In the genomic region with DNA sequence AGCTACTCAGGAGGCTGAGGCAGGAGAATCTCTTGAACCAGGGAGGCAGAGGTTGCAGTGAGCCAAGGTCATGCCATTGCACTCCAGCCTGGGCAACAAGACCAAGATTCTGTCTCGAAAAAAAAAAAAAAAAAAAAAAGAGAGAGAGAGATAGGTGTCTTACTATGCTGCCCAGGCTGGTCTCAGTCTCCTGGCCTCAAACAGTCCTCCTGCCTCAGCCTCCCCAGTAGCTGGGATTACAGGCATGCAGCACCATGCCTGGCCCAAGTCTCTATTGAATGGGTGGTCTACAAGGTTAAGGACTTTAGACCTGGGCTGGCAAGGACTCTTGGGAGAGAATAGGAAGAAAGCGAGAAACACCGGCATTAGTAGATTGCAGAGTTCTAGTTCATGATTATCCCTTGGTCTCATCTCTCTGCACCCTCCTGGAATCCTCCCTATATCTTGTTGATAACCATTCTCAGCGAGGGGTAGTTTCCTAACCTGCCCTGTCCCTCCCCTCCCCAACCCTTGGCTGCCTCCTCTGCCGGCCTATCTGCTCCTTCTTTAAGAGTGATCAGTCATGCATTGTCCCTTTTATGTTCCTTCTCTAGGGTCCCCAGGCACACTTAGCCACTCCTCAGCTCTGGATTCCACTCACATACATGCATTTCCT, we compare ENCODE assay signal across 29 cellular contexts.
"Had no signal": no experiment of that assay in that cellular context is flagged by ENCODE, and none has a peak within 500 bp of the region (broad histone marks: within the 10 kb centered on the region; RNA-seq: fewer than 3 reads in every experiment).

No MANE protein-coding gene starts in this region.

- ATAC-seq: heart right ventricle; left cardiac atrium; left lung; naive thymus-derived CD8-positive, alpha-beta T cell; psoas muscle; right cardiac atrium; stimulated activated memory B cell treated with anti-CD40 and anti-IgM and Interleukin-4, amounts not matched to agents 10 μg/mL and 1 μg/mL and 100 μg/mL, for 72 hours; stimulated activated naive CD8-positive, alpha-beta T cell treated with anti-CD3 and anti-CD28 coated beads, Interleukin-15, Interleukin-2, amounts not matched to agents 100 U/mL and 50 U/mL, for 24 hours; upper lobe of right lung had no signal

- H3K36me3 Mint-ChIP-seq: naive thymus-derived CD8-positive, alpha-beta T cell; stimulated activated memory B cell treated with anti-CD40 and anti-IgM and Interleukin-4, amounts not matched to agents 10 μg/mL and 1 μg/mL and 100 μg/mL, for 72 hours had no signal

- H3K27me3 ChIP-seq: esophagus squamous epithelium, heart right ventricle, left lung, ovary, sigmoid colon, testis, tibial artery, upper lobe of right lung, uterus had no signal

- H3K9me3 Mint-ChIP-seq: naive thymus-derived CD8-positive, alpha-beta T cell; neural crest cell; stimulated activated memory B cell treated with anti-CD40 and anti-IgM and Interleukin-4, amounts not matched to agents 10 μg/mL and 1 μg/mL and 100 μg/mL, for 72 hours had no signal

- H3K4me3 Mint-ChIP-seq: naive thymus-derived CD8-positive, alpha-beta T cell; neural crest cell; stimulated activated memory B cell treated with anti-CD40 and anti-IgM and Interleukin-4, amounts not matched to agents 10 μg/mL and 1 μg/mL and 100 μg/mL, for 72 hours had no signal

- DNase-seq: dermis blood vessel endothelial cell; effector memory CD4-positive, alpha-beta T cell; erythroblast; esophagus squamous epithelium; foreskin melanocyte; glutamatergic neuron; heart right ventricle; hippocampal formation; left cardiac atrium; left lung; mesenchymal stem cell; naive thymus-derived CD8-positive, alpha-beta T cell; ovary; psoas muscle; right cardiac atrium; sigmoid colon; stimulated activated CD4-positive, alpha-beta T cell treated with anti-CD3 and anti-CD28 coated beads, Interleukin-2, amount 100 ng/mL, for 24 hours; stimulated activated CD4-positive, alpha-beta T cell treated with anti-CD3 and anti-CD28 coated beads, Interleukin-4, amount 100 ng/mL, for 24 hours; stimulated activated naive CD8-positive, alpha-beta T cell treated with anti-CD3 and anti-CD28 coated beads, Interleukin-15, Interleukin-2, amounts not matched to agents 100 U/mL and 50 U/mL, for 24 hours; substantia nigra; testis; tibial artery; upper lobe of right lung; uterus had no signal

- FAIRE-seq: endometrium, islet of Langerhans had no signal

- H3K27ac Mint-ChIP-seq: naive thymus-derived CD8-positive, alpha-beta T cell; stimulated activated memory B cell treated with anti-CD40 and anti-IgM and Interleukin-4, amounts not matched to agents 10 μg/mL and 1 μg/mL and 100 μg/mL, for 72 hours had no signal

- H3K36me3 ChIP-seq: esophagus squamous epithelium, heart right ventricle, left lung, ovary, sigmoid colon, tibial artery, upper lobe of right lung, uterus had no signal

- H3K9me3 ChIP-seq: esophagus squamous epithelium, left lung, ovary, psoas muscle, testis, tibial artery, upper lobe of right lung, uterus had no signal

- H3K4me1 ChIP-seq: testis had no signal

- H3K27me3 Mint-ChIP-seq: stimulated activated memory B cell treated with anti-CD40 and anti-IgM and Interleukin-4, amounts not matched to agents 10 μg/mL and 1 μg/mL and 100 μg/mL, for 72 hours had no signal

- H3K27ac ChIP-seq: coronary artery, esophagus squamous epithelium, heart right ventricle, left lung, ovary, psoas muscle, testis, tibial artery, upper lobe of right lung, uterus had no signal

- H3K4me3 ChIP-seq: coronary artery, esophagus squamous epithelium, heart right ventricle, left lung, ovary, psoas muscle, sigmoid colon, testis, tibial artery, upper lobe of right lung, uterus had no signal
